In genomic region chr19:42089191-42089750, GRCh38 we compare ENCODE assay signal across 1 cellular context.
TF ChIP-seq lines count a peak whose summit lies in the region.

No MANE protein-coding gene starts in this region.

TF ChIP-seq in H1, 55 proteins besides CTCF, POLR2A, EP300 and RAD21:
- TF ChIP-seq ZNF274 (IDR thresholded peaks at IDR 0.05; ENCODE audit: borderline replicate concordance, extremely low read depth, low read length), result no peak
- TF ChIP-seq HDAC2 (IDR thresholded peaks at IDR 0.05; ENCODE audit: borderline replicate concordance in 1 of 2, low read depth in 2 of 2, low read length in 2 of 2), result no peak
- no peak for TF ChIP-seq KDM1A (IDR thresholded peaks at IDR 0.05; ENCODE audit: borderline replicate concordance, low read length)
- no peak for TF ChIP-seq BRCA1 (IDR thresholded peaks at IDR 0.05; ENCODE audit: low read depth, low read length)
- TF ChIP-seq GTF2F1 (IDR thresholded peaks at IDR 0.05; ENCODE audit: borderline replicate concordance, low read depth, low read length), result no peak
- TF ChIP-seq TEAD4 (IDR thresholded peaks at IDR 0.05; ENCODE audit: low read depth, low read length), result no peak
- TF ChIP-seq MAFK (IDR thresholded peaks at IDR 0.05; ENCODE audit: low read depth, low read length), result no peak
- TF ChIP-seq, protein P1, sequence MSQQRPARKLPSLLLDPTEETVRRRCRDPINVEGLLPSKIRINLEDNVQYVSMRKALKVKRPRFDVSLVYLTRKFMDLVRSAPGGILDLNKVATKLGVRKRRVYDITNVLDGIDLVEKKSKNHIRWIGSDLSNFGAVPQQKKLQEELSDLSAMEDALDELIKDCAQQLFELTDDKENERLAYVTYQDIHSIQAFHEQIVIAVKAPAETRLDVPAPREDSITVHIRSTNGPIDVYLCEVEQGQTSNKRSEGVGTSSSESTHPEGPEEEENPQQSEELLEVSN (IDR thresholded peaks at IDR 0.05), result no peak
- TF ChIP-seq SP2 (IDR thresholded peaks at IDR 0.05; ENCODE audit: low read length), result no peak
- TF ChIP-seq CBX8 (IDR thresholded peaks at IDR 0.05; ENCODE audit: borderline replicate concordance, low read depth, low read length), result no peak
- no peak for TF ChIP-seq RNF2 (IDR thresholded peaks at IDR 0.05; ENCODE audit: borderline replicate concordance, low read depth, low read length, missing control alignments, poor library complexity, severe bottlenecking)
- no peak for TF ChIP-seq RFX5 (IDR thresholded peaks at IDR 0.05; ENCODE audit: borderline replicate concordance, low read depth, low read length)
- no peak for TF ChIP-seq HDAC6 (IDR thresholded peaks at IDR 0.05; ENCODE audit: low read depth, low read length)
- TF ChIP-seq SP4 (IDR thresholded peaks at IDR 0.05; ENCODE audit: low read length), result no peak
- no peak for TF ChIP-seq NRF1 (IDR thresholded peaks at IDR 0.05; ENCODE audit: low read depth, low read length)
